17 cellular contexts compared by ENCODE assay signal in the genomic region with DNA sequence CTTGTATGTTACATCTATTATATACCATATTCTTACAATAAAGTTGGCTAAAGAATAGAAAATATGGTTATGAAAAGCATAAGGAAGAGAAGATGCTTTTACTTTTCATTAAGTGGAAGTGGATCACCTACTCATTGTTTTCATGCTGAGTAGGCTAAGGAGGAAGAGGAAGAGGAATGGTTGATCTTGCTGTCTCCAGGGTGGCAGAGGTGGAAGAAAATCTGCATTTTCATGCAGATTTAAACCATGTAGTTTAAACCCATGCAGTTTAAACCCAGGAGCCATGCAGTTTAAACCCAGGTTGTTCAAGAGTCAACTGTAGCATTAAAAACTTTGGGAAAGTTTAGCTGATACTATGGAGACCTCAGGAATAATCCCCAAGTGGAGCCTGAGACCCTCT.
DNase-seq lines count a peak whose midpoint lies in the region; ATAC-seq and TF ChIP-seq lines count a peak whose summit lies in the region.
"Had no signal": no experiment of that assay in that cellular context is flagged by ENCODE, and none has a peak within 500 bp of the region (broad histone marks: within the 10 kb centered on the region; RNA-seq: fewer than 3 reads in every experiment).

No MANE protein-coding gene starts in this region.

- H4K8ac ChIP-seq in neuronal stem cell (ENCODE audit: low read depth, low read length), result no peak overlapping the region

- no peak overlapping the region for H2BK5ac ChIP-seq in neuronal stem cell (ENCODE audit: low read length)

- H4K20me1 ChIP-seq in GM23338 (replicated peaks; ENCODE audit: insufficient read depth), result no peaks in the 10 kb centered on the region
- H4K20me1 ChIP-seq: BLaER1 treated with 17β-estradiol and CSF1 and Interleukin-3, amounts not matched to agents 10 nM and 100 nM had no signal

- no peaks in the 10 kb centered on the region for H3K9me3 Mint-ChIP-seq in GM23338
- no peaks in the 10 kb centered on the region for H3K9me3 Mint-ChIP-seq in activated T-helper 1 cell treated with anti-CD3 and anti-CD28 coated beads, Interleukin-12 subunit alpha, Interleukin-12 subunit beta, Interleukin-2, Interleukin-4 antibody, amounts not matched to agents 30 ng/mL and 10 ng/mL and 1 ng/mL, durations not matched to agents 14 hours and 24 hours and 36 hours
- H3K9me3 Mint-ChIP-seq: CD4-positive, alpha-beta T cell; CD8-positive, alpha-beta T cell had no signal

- no peak overlapping the region for H3K23ac ChIP-seq in neuronal stem cell (ENCODE audit: low read depth, low read length, poor library complexity)

- no peak overlapping the region for H3K18ac ChIP-seq in neuronal stem cell (ENCODE audit: low read length)

- H3K27ac ChIP-seq in GM23338 (ENCODE audit: low read depth), result no peak overlapping the region
- H3K27ac ChIP-seq in neuronal stem cell (replicated peaks; ENCODE audit: low read length), result no peak overlapping the region
- H3K27ac ChIP-seq: 22Rv1; A549; BLaER1 treated with 17β-estradiol and CSF1 and Interleukin-3, amounts not matched to agents 10 nM and 100 nM; C4-2B had no signal

- no peak for TF ChIP-seq CTCF in GM23338 (conservative IDR thresholded peaks at IDR 0.05; ENCODE audit: low read depth in 2 of 2)

- DNase-seq in GM23338 (ENCODE audit: low spot score) (no peak), neuronal stem cell (ENCODE audit: low spot score) (no peak), cerebellum (ENCODE audit: low spot score) (no peak)
- no peak for DNase-seq in activated T-helper 1 cell treated with anti-CD3 and anti-CD28 coated beads, Interleukin-12 subunit alpha, Interleukin-12 subunit beta, Interleukin-2, Interleukin-4 antibody, amounts not matched to agents 30 ng/mL and 10 ng/mL and 1 ng/mL, durations not matched to agents 14 hours and 24 hours and 36 hours (ENCODE audit: low spot score)
- DNase-seq: AML-193; Caco-2; Calu3; CD4-positive, alpha-beta T cell; CD8-positive, alpha-beta T cell; DMS79 treated with DMSO at 0.1 percent for 48 hours; GF-D8 had no signal

- H3K4me1 Mint-ChIP-seq in GM23338, result peaks cover 14% of the 10 kb centered on the region
- no peaks in the 10 kb centered on the region for H3K4me1 Mint-ChIP-seq in activated T-helper 1 cell treated with anti-CD3 and anti-CD28 coated beads, Interleukin-12 subunit alpha, Interleukin-12 subunit beta, Interleukin-2, Interleukin-4 antibody, amounts not matched to agents 30 ng/mL and 10 ng/mL and 1 ng/mL, durations not matched to agents 14 hours and 24 hours and 36 hours (ENCODE audit: low read depth)
- H3K4me1 Mint-ChIP-seq: B cell had no signal

- H3K27me3 Mint-ChIP-seq in GM23338 (ENCODE audit: insufficient read depth, low read depth, poor library complexity), result no peaks in the 10 kb centered on the region
- H3K27me3 Mint-ChIP-seq in activated T-helper 1 cell treated with anti-CD3 and anti-CD28 coated beads, Interleukin-12 subunit alpha, Interleukin-12 subunit beta, Interleukin-2, Interleukin-4 antibody, amounts not matched to agents 30 ng/mL and 10 ng/mL and 1 ng/mL, durations not matched to agents 14 hours and 24 hours and 36 hours (ENCODE audit: insufficient read depth), result peaks cover 2% of the 10 kb centered on the region
- H3K27me3 Mint-ChIP-seq: B cell; CD4-positive, alpha-beta T cell had no signal

- H3F3A ChIP-seq in GM23338 (replicated peaks; ENCODE audit: low read depth), result no peaks in the 10 kb centered on the region

- H3K79me1 ChIP-seq in neuronal stem cell (ENCODE audit: low read depth, low read length), result no peaks in the 10 kb centered on the region

- H3K14ac ChIP-seq in neuronal stem cell (ENCODE audit: low read length), result no peak overlapping the region

- H3K36me3 Mint-ChIP-seq in GM23338 (ENCODE audit: low read depth), result no peaks in the 10 kb centered on the region
- no peaks in the 10 kb centered on the region for H3K36me3 Mint-ChIP-seq in activated T-helper 1 cell treated with anti-CD3 and anti-CD28 coated beads, Interleukin-12 subunit alpha, Interleukin-12 subunit beta, Interleukin-2, Interleukin-4 antibody, amounts not matched to agents 30 ng/mL and 10 ng/mL and 1 ng/mL, durations not matched to agents 14 hours and 24 hours and 36 hours (ENCODE audit: low read depth)
- H3K36me3 Mint-ChIP-seq: CD8-positive, alpha-beta T cell had no signal

- H2AFZ ChIP-seq in GM23338 (no peak overlapping the region), neuronal stem cell (ENCODE audit: low read length) (peak overlapping the region; percentile 67)

- peak overlapping the region; percentile 22; the same call in 1 of the 2 replicates for H3K27ac Mint-ChIP-seq in GM23338
- peak overlapping the region; percentile 34 for H3K27ac Mint-ChIP-seq in activated T-helper 1 cell treated with anti-CD3 and anti-CD28 coated beads, Interleukin-12 subunit alpha, Interleukin-12 subunit beta, Interleukin-2, Interleukin-4 antibody, amounts not matched to agents 30 ng/mL and 10 ng/mL and 1 ng/mL, durations not matched to agents 14 hours and 24 hours and 36 hours
- H3K27ac Mint-ChIP-seq: B cell; CD4-positive, alpha-beta T cell; CD8-positive, alpha-beta T cell had no signal

- H3K4me2 ChIP-seq in GM23338, result no peak overlapping the region
- H3K4me2 ChIP-seq in neuronal stem cell (ENCODE audit: insufficient read depth, low read length, poor library complexity, severe bottlenecking), result no peak overlapping the region
- H3K4me2 ChIP-seq: A549; BLaER1 treated with 17β-estradiol and CSF1 and Interleukin-3, amounts not matched to agents 10 nM and 100 nM had no signal

- no peaks in the 10 kb centered on the region for H3K9me2 ChIP-seq in GM23338 (ENCODE audit: insufficient read depth)

- H3K4me3 ChIP-seq in GM23338, result no peak overlapping the region
- no peak overlapping the region for H3K4me3 ChIP-seq in neuronal stem cell (ENCODE audit: low read length in 2 of 2)
- H3K4me3 ChIP-seq: A549; BLaER1 treated with 17β-estradiol and CSF1 and Interleukin-3, amounts not matched to agents 10 nM and 100 nM had no signal

- H3K9me3 ChIP-seq in neuronal stem cell (replicated peaks in 1 of 2; ENCODE audit: control insufficient read depth in 2 of 2, insufficient read depth in 1 of 2, low read depth in 1 of 2, low read length in 2 of 2), result no peaks in the 10 kb centered on the region
- H3K9me3 ChIP-seq: A549, Caco-2 had no signal

- H2AK5ac ChIP-seq in neuronal stem cell (ENCODE audit: low read depth, low read length), result no peak overlapping the region

- H3K36me3 ChIP-seq in GM23338 (ENCODE audit: insufficient read depth) (no peaks in the 10 kb centered on the region), neuronal stem cell (replicated peaks in 1 of 2; ENCODE audit: control insufficient read depth in 2 of 2, insufficient read depth in 2 of 2, low read length in 2 of 2) (no peaks in the 10 kb centered on the region)
- H3K36me3 ChIP-seq: BLaER1 treated with 17β-estradiol and CSF1 and Interleukin-3, amounts not matched to agents 10 nM and 100 nM had no signal

- H3K4me3 Mint-ChIP-seq in GM23338, result no peak overlapping the region
- no peak overlapping the region for H3K4me3 Mint-ChIP-seq in activated T-helper 1 cell treated with anti-CD3 and anti-CD28 coated beads, Interleukin-12 subunit alpha, Interleukin-12 subunit beta, Interleukin-2, Interleukin-4 antibody, amounts not matched to agents 30 ng/mL and 10 ng/mL and 1 ng/mL, durations not matched to agents 14 hours and 24 hours and 36 hours
- H3K4me3 Mint-ChIP-seq: B cell; CD4-positive, alpha-beta T cell; CD8-positive, alpha-beta T cell had no signal

- ATAC-seq in GM23338 (peak; percentile 48), HG03439 (IDR thresholded peaks at IDR 0.05; ENCODE audit: unreplicated experiment) (no peak)
- ATAC-seq: A549; CD8-positive, alpha-beta T cell had no signal

- H3K4me1 ChIP-seq in GM23338 (ENCODE audit: insufficient read depth) (peaks cover 9% of the 10 kb centered on the region; the same call in 1 of the 2 replicates), neuronal stem cell (ENCODE audit: control insufficient read depth in 2 of 2, insufficient read depth in 1 of 2, low read depth in 1 of 2, low read length in 2 of 2) (peaks cover 3% of the 10 kb centered on the region in 2 donors)
- H3K4me1 ChIP-seq: A549; BLaER1 treated with 17β-estradiol and CSF1 and Interleukin-3, amounts not matched to agents 10 nM and 100 nM; Caco-2 had no signal

- intact Hi-C loops in activated T-helper 1 cell treated with anti-CD3 and anti-CD28 coated beads, Interleukin-12 subunit alpha, Interleukin-12 subunit beta, Interleukin-2, Interleukin-4 antibody, amounts not matched to agents 30 ng/mL and 10 ng/mL and 1 ng/mL, durations not matched to agents 14 hours and 24 hours and 36 hours (cut with micrococcal nuclease), result no loop called here

- no peak overlapping the region for H3K4ac ChIP-seq in neuronal stem cell (ENCODE audit: low read length)

- no peak overlapping the region for H4K91ac ChIP-seq in neuronal stem cell (ENCODE audit: low read depth, low read length, poor library complexity)

- no peak overlapping the region for H2BK15ac ChIP-seq in neuronal stem cell (ENCODE audit: low read length)

- no peak overlapping the region for H2BK12ac ChIP-seq in neuronal stem cell (ENCODE audit: low read length)

- H3K79me2 ChIP-seq in GM23338 (replicated peaks; ENCODE audit: insufficient read depth), result no peaks in the 10 kb centered on the region

- H3K9ac ChIP-seq in neuronal stem cell (ENCODE audit: low read depth, low read length, poor library complexity), result no peak overlapping the region
- H3K9ac ChIP-seq: BLaER1 treated with 17β-estradiol and CSF1 and Interleukin-3, amounts not matched to agents 10 nM and 100 nM had no signal

- H3K27me3 ChIP-seq in GM23338 (ENCODE audit: insufficient read depth), result no peaks in the 10 kb centered on the region
- H3K27me3 ChIP-seq in neuronal stem cell (ENCODE audit: control insufficient read depth in 3 of 3, insufficient read depth in 3 of 3, low read depth in 1 of 3, low read length in 3 of 3), result no peaks in the 10 kb centered on the region
- H3K27me3 ChIP-seq: BLaER1 treated with 17β-estradiol and CSF1 and Interleukin-3, amounts not matched to agents 10 nM and 100 nM had no signal

- H2BK120ac ChIP-seq in neuronal stem cell (ENCODE audit: low read depth, low read length), result no peak overlapping the region

TF ChIP-seq in GM23338, 12 proteins besides CTCF, POLR2A, EP300 and RAD21 (continues in another document):
- TF ChIP-seq ZNF331 (CRISPR knock-in tag; IDR thresholded peaks at IDR 0.05; ENCODE audit: low read depth) (no peak), POLR2AphosphoS5 (IDR thresholded peaks at IDR 0.05; ENCODE audit: low read depth) (no peak), ZNF114 (CRISPR knock-in tag; IDR thresholded peaks at IDR 0.05) (no peak)
- TF ChIP-seq, protein P1, sequence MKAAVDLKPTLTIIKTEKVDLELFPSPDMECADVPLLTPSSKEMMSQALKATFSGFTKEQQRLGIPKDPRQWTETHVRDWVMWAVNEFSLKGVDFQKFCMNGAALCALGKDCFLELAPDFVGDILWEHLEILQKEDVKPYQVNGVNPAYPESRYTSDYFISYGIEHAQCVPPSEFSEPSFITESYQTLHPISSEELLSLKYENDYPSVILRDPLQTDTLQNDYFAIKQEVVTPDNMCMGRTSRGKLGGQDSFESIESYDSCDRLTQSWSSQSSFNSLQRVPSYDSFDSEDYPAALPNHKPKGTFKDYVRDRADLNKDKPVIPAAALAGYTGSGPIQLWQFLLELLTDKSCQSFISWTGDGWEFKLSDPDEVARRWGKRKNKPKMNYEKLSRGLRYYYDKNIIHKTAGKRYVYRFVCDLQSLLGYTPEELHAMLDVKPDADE (IDR thresholded peaks at IDR 0.05), result no peak
